Comparison of ENCODE assay signal across 8 cellular contexts in the genomic region with DNA sequence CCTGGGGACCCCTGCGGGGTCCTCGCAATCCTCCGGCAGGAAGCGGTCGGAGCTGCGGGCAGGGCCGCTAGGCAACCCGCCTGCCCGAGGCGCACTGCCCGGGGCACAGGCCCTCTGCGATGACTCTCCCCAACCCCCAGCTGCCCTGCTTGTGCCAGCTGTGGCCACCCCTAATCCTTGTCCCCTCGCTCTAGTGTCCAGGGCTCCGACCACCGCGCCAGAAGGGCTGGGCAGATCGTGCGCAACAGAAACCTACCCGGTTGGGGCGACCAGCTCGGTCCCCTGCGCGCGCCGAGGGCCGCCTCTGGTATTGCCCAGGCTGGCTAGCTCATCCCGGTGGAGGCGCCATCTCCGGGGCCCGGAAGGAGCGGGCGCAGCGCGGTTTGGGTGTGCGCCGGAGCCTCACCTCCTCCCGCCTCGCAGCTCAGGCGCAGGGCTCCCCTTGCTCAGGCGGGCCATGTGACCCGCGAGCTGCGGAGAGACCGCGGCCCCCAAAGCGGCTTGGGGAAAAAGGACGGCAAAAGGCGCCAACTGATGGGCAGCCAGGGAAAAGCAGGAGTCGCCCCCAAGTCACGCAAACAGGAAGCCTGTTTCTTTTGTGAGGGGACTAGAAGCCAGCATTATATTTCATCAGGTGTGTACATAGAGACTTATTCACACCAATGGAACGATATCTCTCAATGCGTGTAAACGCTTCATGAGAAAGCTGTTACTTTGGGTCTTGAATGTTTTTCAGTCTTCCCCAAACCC. TPM values are rescaled to one million over a fixed set of nuclear protein-coding genes. Genes with fewer than 3 reads are reported as not detected.
A peak's percentile ranks its signal among the peaks of the same experiment; 100 is the strongest.
DNase-seq lines count a peak whose midpoint lies in the region; ATAC-seq, FAIRE-seq and TF ChIP-seq lines count a peak whose summit lies in the region.

No MANE protein-coding gene starts in this region.

- H3K4me3 Mint-ChIP-seq in astrocyte (ENCODE audit: unreplicated experiment): peak overlapping the region; percentile 95

- H3K27me3 Mint-ChIP-seq in astrocyte (ENCODE audit: low read depth, unreplicated experiment): no peaks in the 10 kb centered on the region

- FAIRE-seq in astrocyte (lab: Jason Lieb, UNC): no peak

- DNase-seq in NCI-H2196 (lab: John Stamatoyannopoulos, UW; ENCODE audit: unreplicated experiment) (peak; percentile 58), astrocyte (ENCODE audit: low read depth) (peak; percentile 43), right cardiac atrium (peak; percentile 51 to 78 (median 77)), posterior vena cava (ENCODE audit: low spot score) (peak; percentile 83)

- TF ChIP-seq CTCF in astrocyte (IDR thresholded peaks at IDR 0.05; ENCODE audit: insufficient read depth, low read depth, low read length): no peak

- peaks cover 2% of the 10 kb centered on the region for H3K4me1 Mint-ChIP-seq in astrocyte (ENCODE audit: low read depth, unreplicated experiment)

- ATAC-seq in GM19438 (IDR thresholded peaks at IDR 0.05; ENCODE audit: low read depth, unreplicated experiment): peak; percentile 63
- ATAC-seq in right cardiac atrium: peak; percentile 90 to 91
- ATAC-seq in HG02973 (IDR thresholded peaks at IDR 0.05; ENCODE audit: unreplicated experiment): no peak
- no peak for ATAC-seq in GM19467 (IDR thresholded peaks at IDR 0.05; ENCODE audit: unreplicated experiment)
- no peak for ATAC-seq in HG03354 (IDR thresholded peaks at IDR 0.05; ENCODE audit: poor library complexity, severe bottlenecking, unreplicated experiment)

- H3K9me3 ChIP-seq in astrocyte (ENCODE audit: insufficient read depth, low read depth, low read length): no peaks in the 10 kb centered on the region
- no peaks in the 10 kb centered on the region for H3K9me3 ChIP-seq in right cardiac atrium (ENCODE audit: control insufficient read depth, low read length)

- H3K79me2 ChIP-seq in astrocyte (ENCODE audit: insufficient read depth, low read length): no peaks in the 10 kb centered on the region

- H3K9ac ChIP-seq in astrocyte (ENCODE audit: low read length): peak overlapping the region; percentile 74

- H3K27me3 ChIP-seq in astrocyte (ENCODE audit: insufficient read depth, low read length) (no peaks in the 10 kb centered on the region), right cardiac atrium (ENCODE audit: control insufficient read depth, insufficient read depth) (no peaks in the 10 kb centered on the region)

- no peaks in the 10 kb centered on the region for H3K36me3 ChIP-seq in astrocyte (ENCODE audit: insufficient read depth, low read length)

- under 1% methylated on average over 53 of the region's 53 CpGs for WGBS in right cardiac atrium

- peak overlapping the region; percentile 99 for H3K4me2 ChIP-seq in astrocyte (ENCODE audit: low read length)

- H3K9me3 Mint-ChIP-seq in astrocyte (ENCODE audit: unreplicated experiment): no peaks in the 10 kb centered on the region

- H2AFZ ChIP-seq in astrocyte (ENCODE audit: low read depth, low read length): peak overlapping the region; percentile 96

- H4K20me1 ChIP-seq in astrocyte (ENCODE audit: insufficient read depth, low read length): no peaks in the 10 kb centered on the region

- H3K27ac Mint-ChIP-seq in astrocyte (ENCODE audit: unreplicated experiment): no peak overlapping the region

- H3K4me1 ChIP-seq in astrocyte (ENCODE audit: insufficient read depth, low read length): no peaks in the 10 kb centered on the region
- H3K4me1 ChIP-seq in right cardiac atrium (ENCODE audit: control insufficient read depth, insufficient read depth, low read length): no peaks in the 10 kb centered on the region

- H3K36me3 Mint-ChIP-seq in astrocyte (ENCODE audit: low read depth, unreplicated experiment): no peaks in the 10 kb centered on the region

- peak overlapping the region; percentile 75 for H3K4me3 ChIP-seq in astrocyte (ENCODE audit: insufficient read depth, low read depth, low read length)
- H3K4me3 ChIP-seq in right cardiac atrium (ENCODE audit: low read length): peak overlapping the region; percentile 77

- peak overlapping the region; percentile 7 for H3K27ac ChIP-seq in astrocyte (ENCODE audit: low read depth, low read length)
- H3K27ac ChIP-seq in right cardiac atrium (ENCODE audit: low read length): peak overlapping the region; percentile 87

- intact Hi-C loops in right cardiac atrium (cut with DNase I) (no loop called here), posterior vena cava (cut with DNase I) (no loop called here)

RNA-seq across cellular contexts. Expression of a gene that starts 46.8 kb away (rescaled TPM):
- total RNA-seq in astrocyte (42.8 and 50.5 TPM in 2 replicates), right cardiac atrium (10 to 100 TPM; 49.1 to 59.5 (median 51.6) TPM), posterior vena cava (10 to 100 TPM; 33.1 to 45.5 TPM)
- polyA plus RNA-seq in right cardiac atrium: 17.9 TPM

RNA-seq across cellular contexts. Expression of a gene that starts 51.3 kb away (rescaled TPM):
- not detected in 2 replicates for total RNA-seq in astrocyte
- total RNA-seq in right cardiac atrium: 1 to 10 TPM in 1 of 4 donors, under 1 TPM in 3; 0.40 to 1.8 (median 0.55) TPM
- 0.91 TPM for polyA plus RNA-seq in right cardiac atrium
- total RNA-seq in posterior vena cava: under 1 TPM in 1 of 2 donors, not detected in 1; 0.24 TPM

Comparison
In these comparisons a context has a peak if more than half of its experiments do, and no peak if none do; other contexts are left out.
1. ATAC-seq: peak in GM19438 (single experiment) and right cardiac atrium (2 of 2); none in HG02973 (single experiment), GM19467 (single experiment) and HG03354 (single experiment).
2. Peak in every context shown above with its lines, with median percentiles within 50 percentile points of each other: DNase-seq.